In genomic region chr10:109992485-109992884, GRCh38 we compare ENCODE assay signal across 20 cellular contexts. TPM values are rescaled to one million over a fixed set of nuclear protein-coding genes. Genes with fewer than 3 reads are reported as not detected.
DNase-seq lines count a peak whose midpoint lies in the region; ATAC-seq and TF ChIP-seq lines count a peak whose summit lies in the region.
"Had no signal": no experiment of that assay in that cellular context is flagged by ENCODE, and none has a peak within 500 bp of the region (broad histone marks: within the 10 kb centered on the region; RNA-seq: fewer than 3 reads in every experiment).

No MANE protein-coding gene starts in this region.

- in situ Hi-C loops in brain microvascular endothelial cell (cut with HindIII; ENCODE audit: low pct_ligation_motif_present, low sequenced_read_pairs) = no loop called here

- H3K4me2 ChIP-seq in smooth muscle cell = peak overlapping the region; percentile 80

- H3K4me1 Mint-ChIP-seq in HFFc6 (ENCODE audit: low read depth) = peaks cover 67% of the 10 kb centered on the region

- H3K9me3 ChIP-seq in smooth muscle cell (replicated peaks; ENCODE audit: low read depth) = no peaks in the 10 kb centered on the region
- H3K9me3 ChIP-seq: colonic mucosa, esophagus squamous epithelium, MG63, neutrophil had no signal

- H3K36me3 ChIP-seq in brain microvascular endothelial cell (replicated peaks) (no peaks in the 10 kb centered on the region), smooth muscle cell (ENCODE audit: low read depth) (no peaks in the 10 kb centered on the region)
- H3K36me3 ChIP-seq: colonic mucosa, esophagus squamous epithelium, MG63, neutrophil had no signal

- ATAC-seq in HG03442 (IDR thresholded peaks at IDR 0.05; ENCODE audit: unreplicated experiment) = no peak
- ATAC-seq: activated naive CD4-positive, alpha-beta T cell treated with anti-CD3 and anti-CD28 coated beads, Interleukin-2, amount 50 U/mL, for 72 hours; stimulated activated naive B cell treated with anti-CD40 and anti-IgM and Interleukin-4, amounts not matched to agents 10 μg/mL and 1 μg/mL and 100 μg/mL, for 72 hours had no signal

- peak overlapping the region; percentile 68 for H3K9ac ChIP-seq in smooth muscle cell (ENCODE audit: low read depth)

- peak overlapping the region; percentile 20 for H2AFZ ChIP-seq in smooth muscle cell (ENCODE audit: low read depth)

- H3K27ac ChIP-seq in brain microvascular endothelial cell = peak overlapping the region; percentile 68
- peak overlapping the region; percentile 92 for H3K27ac ChIP-seq in smooth muscle cell (ENCODE audit: low read depth)
- H3K27ac ChIP-seq: colonic mucosa, esophagus squamous epithelium, neutrophil had no signal

- 22% methylated on average over 3 of the region's 3 CpGs for WGBS in smooth muscle cell (ENCODE audit: low lambda C conversion rate)

- DNase-seq in HFFc6 (peak; percentile 59), brain microvascular endothelial cell (peak; percentile 62), hepatic stellate cell (ENCODE audit: low spot score) (peak; percentile 48), smooth muscle cell (lab: John Stamatoyannopoulos, UW; ENCODE audit: unreplicated experiment) (no peak), NCI-H446 (lab: John Stamatoyannopoulos, UW) (no peak), NCI-H345 treated with DMSO at 0.1 percent for 48 hours (lab: John Stamatoyannopoulos, UW; ENCODE audit: unreplicated experiment) (no peak)
- DNase-seq: activated CD4-positive, alpha-beta T cell treated with anti-CD3 and anti-CD28 coated beads for 4 hours; activated T-cell treated with anti-CD3 and anti-CD28 coated beads for 4 hours; colonic mucosa; DND-41; esophagus squamous epithelium; GOT3; MG63; NCI-H2081; NCI-H82; RPMI8226; stimulated activated naive B cell treated with anti-CD40 and anti-IgM and Interleukin-4, amounts not matched to agents 10 μg/mL and 1 μg/mL and 100 μg/mL, for 72 hours had no signal

- H3K4me3 Mint-ChIP-seq in HFFc6 = peak overlapping the region; percentile 75
- H3K4me3 Mint-ChIP-seq: stimulated activated naive B cell treated with anti-CD40 and anti-IgM and Interleukin-4, amounts not matched to agents 10 μg/mL and 1 μg/mL and 100 μg/mL, for 72 hours had no signal

- peaks cover 23% of the 10 kb centered on the region for H3F3A ChIP-seq in smooth muscle cell (ENCODE audit: low read depth)

- TF ChIP-seq CTCF in HFFc6 (IDR thresholded peaks at IDR 0.05) (no peak), brain microvascular endothelial cell (IDR thresholded peaks at IDR 0.05; ENCODE audit: low read depth, low read length, missing control alignments) (no peak), smooth muscle cell (IDR thresholded peaks at IDR 0.05; ENCODE audit: borderline replicate concordance, insufficient read depth, poor library complexity, severe bottlenecking) (no peak)

- H3K27me3 ChIP-seq in brain microvascular endothelial cell (replicated peaks) (no peaks in the 10 kb centered on the region), smooth muscle cell (ENCODE audit: low read depth) (no peaks in the 10 kb centered on the region)
- H3K27me3 ChIP-seq: colonic mucosa, esophagus squamous epithelium, MG63, neutrophil had no signal

- no peaks in the 10 kb centered on the region for H3K9me3 Mint-ChIP-seq in HFFc6

- H3K79me2 ChIP-seq in smooth muscle cell (ENCODE audit: low read depth) = no peaks in the 10 kb centered on the region

- H4K20me1 ChIP-seq in smooth muscle cell (ENCODE audit: low read depth) = no peaks in the 10 kb centered on the region

- H3K27ac Mint-ChIP-seq in HFFc6 = peak overlapping the region; percentile 87
- H3K27ac Mint-ChIP-seq: activated naive CD4-positive, alpha-beta T cell treated with anti-CD3 and anti-CD28 coated beads, Interleukin-2, amount 50 U/mL, for 72 hours; stimulated activated naive B cell treated with anti-CD40 and anti-IgM and Interleukin-4, amounts not matched to agents 10 μg/mL and 1 μg/mL and 100 μg/mL, for 72 hours had no signal

- no peaks in the 10 kb centered on the region for H3K27me3 Mint-ChIP-seq in HFFc6 (ENCODE audit: insufficient read depth)
- H3K27me3 Mint-ChIP-seq: stimulated activated naive B cell treated with anti-CD40 and anti-IgM and Interleukin-4, amounts not matched to agents 10 μg/mL and 1 μg/mL and 100 μg/mL, for 72 hours had no signal

- H3K4me1 ChIP-seq in smooth muscle cell (ENCODE audit: low read depth) = peaks cover 10% of the 10 kb centered on the region

- no peaks in the 10 kb centered on the region for H3K36me3 Mint-ChIP-seq in HFFc6 (ENCODE audit: low read depth)
- H3K36me3 Mint-ChIP-seq: activated naive CD4-positive, alpha-beta T cell treated with anti-CD3 and anti-CD28 coated beads, Interleukin-2, amount 50 U/mL, for 72 hours had no signal

- H3K4me3 ChIP-seq in brain microvascular endothelial cell (ENCODE audit: low read depth, low read length) (no peak overlapping the region), smooth muscle cell (peak overlapping the region; percentile 24)
- H3K4me3 ChIP-seq: colonic mucosa, esophagus squamous epithelium, MG63 had no signal

RNA-seq across cellular contexts. Expression of gene ADD3, which starts 15.3 kb away (rescaled TPM):
- total RNA-seq in HFFc6 (2021; fragmentation: NEBNext Ultra II Directional; extraction: Animal tissue kit (Norgen Biotek cat#: 25700)) = 10 to 100 TPM; 46.4 to 57.4 (median 51.5) TPM
- 154 and 155 TPM in 2 replicates for total RNA-seq in smooth muscle cell
- 66.3 and 75.0 TPM in 2 replicates for polyA plus RNA-seq in smooth muscle cell

Comparison
In these comparisons a context has a peak if more than half of its experiments do, and no peak if none do; other contexts are left out.
1. DNase-seq: peak in HFFc6 (single experiment), brain microvascular endothelial cell (single experiment) and hepatic stellate cell (single experiment); none in smooth muscle cell (single experiment), NCI-H446 (0 of 2) and NCI-H345 treated with DMSO at 0.1 percent for 48 hours (single experiment).